ENCODE assay signal across 6 cellular contexts in the genomic region with DNA sequence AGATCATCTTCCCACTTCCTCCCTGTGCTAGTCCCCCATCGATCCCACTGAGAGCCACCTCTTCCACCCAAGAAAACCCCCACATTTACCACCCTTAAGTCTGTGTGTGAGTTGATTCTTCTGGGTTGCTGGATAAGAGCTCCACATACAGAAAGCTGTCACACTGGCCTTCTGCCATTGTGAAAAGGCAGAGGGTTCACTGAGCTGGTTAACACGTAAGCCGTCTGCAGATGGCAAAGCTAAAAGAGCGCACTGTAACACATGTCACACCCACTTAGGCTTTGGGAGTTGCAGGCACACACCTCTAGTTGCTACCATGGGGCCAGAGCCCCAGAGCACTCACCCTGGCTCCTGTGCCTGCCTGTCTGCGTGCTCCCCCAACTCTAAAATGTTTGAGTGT.
"Had no signal": no experiment of that assay in that cellular context is flagged by ENCODE, and none has a peak within 500 bp of the region (broad histone marks: within the 10 kb centered on the region; RNA-seq: fewer than 3 reads in every experiment).

No MANE protein-coding gene starts in this region.

- H3K9ac ChIP-seq: GM23248 had no signal

- H3K27ac ChIP-seq: GM23248 had no signal

- H2AFZ ChIP-seq: GM23248 had no signal

- DNase-seq: GM23248, GOT3, H9, HCEC 1CT, IMR-90 had no signal

- H3K4me3 ChIP-seq: GM23248, K562 had no signal
